ENCODE assay signal across 9 cellular contexts in the genomic region with DNA sequence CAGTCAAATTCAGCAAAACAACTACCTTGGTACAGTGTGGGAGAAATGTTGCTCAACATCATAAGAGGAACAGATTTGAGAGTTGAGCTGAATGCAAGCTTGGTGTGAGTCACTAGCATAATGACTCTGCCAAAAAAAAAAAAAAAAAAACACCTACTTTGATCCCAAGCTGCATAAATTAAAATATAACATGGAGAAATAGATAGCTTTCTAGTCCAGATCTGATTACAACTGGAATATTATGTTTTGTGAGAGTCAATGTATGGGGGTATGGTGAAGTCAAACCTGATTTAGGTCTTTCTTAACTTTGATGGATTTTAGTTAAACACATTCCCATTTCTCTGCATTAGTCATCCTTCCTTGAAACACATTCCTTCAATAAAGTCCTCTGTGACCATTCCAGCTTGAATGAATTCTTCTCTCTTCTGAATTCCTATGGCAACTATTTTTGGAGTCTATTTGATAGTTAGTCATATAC.
A peak's percentile ranks its signal among the peaks of the same experiment; 100 is the strongest.
DNase-seq lines count a peak whose midpoint lies in the region; ATAC-seq and TF ChIP-seq lines count a peak whose summit lies in the region.
"Had no signal": no experiment of that assay in that cellular context is flagged by ENCODE, and none has a peak within 500 bp of the region (broad histone marks: within the 10 kb centered on the region; RNA-seq: fewer than 3 reads in every experiment).

No MANE protein-coding gene starts in this region.

- no peaks in the 10 kb centered on the region for H3K27me3 ChIP-seq in GM23248 (replicated peaks; ENCODE audit: insufficient read depth)

- no peaks in the 10 kb centered on the region for H3K36me3 ChIP-seq in GM23248 (ENCODE audit: low read depth)

- H3K4me3 ChIP-seq in GM23248 = peak overlapping the region; percentile 29; the same call in 1 of the 2 replicates
- no peak overlapping the region for H3K4me3 ChIP-seq in skeletal muscle cell (ENCODE audit: low read depth, low read length)

- H3K4me2 ChIP-seq in GM23248 (ENCODE audit: unreplicated experiment) = peak overlapping the region; percentile 54

- POLR2A ChIA-PET in RWPE1 (lab: Yijun Ruan, JAX; ENCODE audit: low non-redundant PET) (interaction anchor here (0.7 kb wide), 1 partner anchor 386 kb away, joined by 5 read pairs; no protein-coding TSS in a partner anchor), T-cell (lab: Charles Lee) (no interaction called here)

- peak overlapping the region; percentile 80 for H3K27ac ChIP-seq in GM23248
- H3K27ac ChIP-seq in RWPE1 = no peak overlapping the region

- intact Hi-C loops in posterior cingulate gyrus (cut with DNase I) = no loop called here

- CTCF ChIA-PET in RWPE1 (lab: Yijun Ruan, JAX) = no interaction called here
- CTCF ChIA-PET in T-cell (lab: Charles Lee) = interaction anchor here in 1 of 2 donors (0.6 kb wide), 1 partner anchor 56 kb away, joined by 7 read pairs; no protein-coding TSS in a partner anchor

- no peak overlapping the region for H3K27ac Mint-ChIP-seq in T-cell
- H3K27ac Mint-ChIP-seq: activated CD4-positive, alpha-beta memory T cell treated with anti-CD3 and anti-CD28 coated beads, Interleukin-2, amount 10 ng/mL, durations not matched to agents 7 days and 5 days had no signal

- peaks cover 0 to 5% of the 10 kb centered on the region in 2 donors for H3K27me3 Mint-ChIP-seq in T-cell
- H3K27me3 Mint-ChIP-seq: activated CD4-positive, alpha-beta memory T cell treated with anti-CD3 and anti-CD28 coated beads, Interleukin-2, amount 10 ng/mL, durations not matched to agents 7 days and 5 days had no signal

- peaks cover 6 to 13% (median 9%) of the 10 kb centered on the region in 3 donors for H3K9me3 Mint-ChIP-seq in T-cell

- H3K4me3 Mint-ChIP-seq in T-cell = no peak overlapping the region
- H3K4me3 Mint-ChIP-seq: activated CD4-positive, alpha-beta memory T cell treated with anti-CD3 and anti-CD28 coated beads, Interleukin-2, amount 10 ng/mL, durations not matched to agents 7 days and 5 days had no signal

- no peak for TF ChIP-seq CTCF in RWPE1 (conservative IDR thresholded peaks at IDR 0.05; ENCODE audit: low read depth)

- in situ Hi-C loops in GM23248 (cut with MboI) = no loop called here

- peaks cover 44% of the 10 kb centered on the region for H3F3A ChIP-seq in GM23248 (ENCODE audit: insufficient read depth)

- H3K9me3 ChIP-seq in GM23248 (ENCODE audit: low read depth) = no peaks in the 10 kb centered on the region

- H3K4me1 Mint-ChIP-seq in T-cell = no peaks in the 10 kb centered on the region
- H3K4me1 Mint-ChIP-seq: activated CD4-positive, alpha-beta memory T cell treated with anti-CD3 and anti-CD28 coated beads, Interleukin-2, amount 10 ng/mL, durations not matched to agents 7 days and 5 days had no signal

- H3K79me2 ChIP-seq in GM23248 (ENCODE audit: insufficient read depth) = no peaks in the 10 kb centered on the region

- H3K9me2 ChIP-seq in GM23248 (ENCODE audit: insufficient read depth) = no peaks in the 10 kb centered on the region

- DNase-seq in GM23248 = peak; percentile 96
- DNase-seq in RWPE1 (ENCODE audit: low spot score) = peak; percentile 62
- peak; percentile 79 for DNase-seq in fibroblast of gingiva (ENCODE audit: low read depth)
- DNase-seq in skeletal muscle cell (ENCODE audit: low read depth) = peak; percentile 57
- DNase-seq in stimulated activated CD4-positive, alpha-beta T cell treated with anti-CD3 and anti-CD28 coated beads, Interleukin-4, amount 100 ng/mL, for 4 hours = no peak
- DNase-seq in posterior cingulate gyrus = no peak
- DNase-seq in T-cell = no peak
- DNase-seq: activated CD4-positive, alpha-beta memory T cell treated with anti-CD3 and anti-CD28 coated beads, Interleukin-2, amount 10 ng/mL, durations not matched to agents 7 days and 5 days; SHP77 treated with DMSO at 0.1 percent for 48 hours had no signal

- peak overlapping the region; percentile 12; the same call in 1 of the 2 replicates for H3K9ac ChIP-seq in GM23248

- H3K36me3 Mint-ChIP-seq in T-cell = no peaks in the 10 kb centered on the region

- peak overlapping the region; percentile 22; the same call in 1 of the 2 replicates for H2AFZ ChIP-seq in GM23248

- no peaks in the 10 kb centered on the region for H4K20me1 ChIP-seq in GM23248 (ENCODE audit: insufficient read depth)

- H3K4me1 ChIP-seq in GM23248 (ENCODE audit: insufficient read depth) = peaks cover 47% of the 10 kb centered on the region

- no peak for ATAC-seq in T-cell (replicated peaks in 1 of 4)

Comparison
In these comparisons a context has a peak if more than half of its experiments do, and no peak if none do; other contexts are left out.
1. DNase-seq: peak in GM23248 (single experiment), RWPE1 (single experiment), fibroblast of gingiva (single experiment) and skeletal muscle cell (single experiment); none in stimulated activated CD4-positive, alpha-beta T cell treated with anti-CD3 and anti-CD28 coated beads, Interleukin-4, amount 100 ng/mL, for 4 hours (0 of 2), posterior cingulate gyrus (0 of 10) and T-cell (0 of 34).